Comparison of ENCODE assay signal across 12 cellular contexts in the genomic region with DNA sequence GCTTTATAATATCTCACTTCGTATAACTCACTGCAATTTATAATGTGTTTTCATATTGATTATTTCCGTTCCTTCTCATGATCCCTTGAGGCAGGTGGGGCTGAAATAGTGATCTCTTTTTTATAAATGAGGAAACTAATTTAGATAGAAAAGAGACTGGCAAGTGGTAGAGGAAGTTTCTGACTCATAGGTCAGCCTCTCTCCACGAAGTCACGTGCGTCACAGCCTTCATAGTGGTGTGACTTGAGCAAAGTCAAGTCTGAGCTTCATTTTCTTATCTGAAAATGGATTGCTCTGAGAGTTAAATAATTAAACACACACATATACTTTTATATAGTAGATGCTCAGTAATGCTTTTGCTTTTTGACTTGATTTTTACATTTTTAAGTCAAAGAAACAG. TPM values are rescaled to one million over a fixed set of nuclear protein-coding genes. Genes with fewer than 3 reads are reported as not detected.
DNase-seq lines count a peak whose midpoint lies in the region; ATAC-seq and TF ChIP-seq lines count a peak whose summit lies in the region.
"Had no signal": no experiment of that assay in that cellular context is flagged by ENCODE, and none has a peak within 500 bp of the region (broad histone marks: within the 10 kb centered on the region; RNA-seq: fewer than 3 reads in every experiment).

No MANE protein-coding gene starts in this region.

- no peak overlapping the region for H3K27ac ChIP-seq in WERI-Rb-1

- H3K4me3 ChIP-seq in fibroblast of villous mesenchyme (ENCODE audit: low read depth, low read length) (no peak overlapping the region), WERI-Rb-1 (ENCODE audit: low read depth, low read length) (no peak overlapping the region)

- no peaks in the 10 kb centered on the region for H3K4me1 Mint-ChIP-seq in stimulated activated naive CD8-positive, alpha-beta T cell treated with anti-CD3 and anti-CD28 coated beads, Interleukin-15, amount 100 ng/mL, for 72 hours
- peaks cover 3% of the 10 kb centered on the region for H3K4me1 Mint-ChIP-seq in T-helper 2 cell treated with Interferon-gamma antibody and Interleukin-4, amounts not matched to agents 5 μg/mL and 100 μg/mL, for 36 hours (ENCODE audit: low read depth)

- TF ChIP-seq CTCF in fibroblast of villous mesenchyme (IDR thresholded peaks at IDR 0.05; ENCODE audit: insufficient read depth, low read depth, low read length) (no peak), WERI-Rb-1 (IDR thresholded peaks at IDR 0.05; ENCODE audit: low read depth, low read length) (no peak)

- H3K27me3 ChIP-seq in WERI-Rb-1 (ENCODE audit: insufficient read depth, low read depth, severe bottlenecking) = no peaks in the 10 kb centered on the region

- no peaks in the 10 kb centered on the region for H3K36me3 ChIP-seq in WERI-Rb-1

- peaks cover 28% of the 10 kb centered on the region for H3K27me3 Mint-ChIP-seq in stimulated activated naive CD8-positive, alpha-beta T cell treated with anti-CD3 and anti-CD28 coated beads, Interleukin-15, amount 100 ng/mL, for 72 hours
- peaks cover 2% of the 10 kb centered on the region for H3K27me3 Mint-ChIP-seq in T-helper 2 cell treated with Interferon-gamma antibody and Interleukin-4, amounts not matched to agents 5 μg/mL and 100 μg/mL, for 36 hours (ENCODE audit: low read depth)

- peak; percentile 48 for DNase-seq in stimulated activated naive CD8-positive, alpha-beta T cell treated with anti-CD3 and anti-CD28 coated beads, Interleukin-15, Interleukin-2, amounts not matched to agents 100 U/mL and 50 U/mL, for 24 hours
- no peak for DNase-seq in stimulated activated naive CD8-positive, alpha-beta T cell treated with anti-CD3 and anti-CD28 coated beads, Interleukin-15, amount 100 ng/mL, for 72 hours
- peak; percentile 53 for DNase-seq in T-helper 2 cell treated with Interferon-gamma antibody and Interleukin-4, amounts not matched to agents 5 μg/mL and 100 μg/mL, for 36 hours (ENCODE audit: low spot score)
- DNase-seq in fibroblast of villous mesenchyme (ENCODE audit: low read depth) = peak; percentile 54
- DNase-seq in WERI-Rb-1 = no peak
- no peak for DNase-seq in NCI-H146 (lab: John Stamatoyannopoulos, UW)
- DNase-seq in NCI-H187 (lab: John Stamatoyannopoulos, UW) = no peak
- DNase-seq: activated gamma-delta T cell treated with Interleukin-2 at 50 U/mL for 16 hours, head of caudate nucleus, SHP77 treated with DMSO at 0.1 percent for 48 hours had no signal

- no peak overlapping the region for H3K4me3 Mint-ChIP-seq in stimulated activated naive CD8-positive, alpha-beta T cell treated with anti-CD3 and anti-CD28 coated beads, Interleukin-15, amount 100 ng/mL, for 72 hours
- H3K4me3 Mint-ChIP-seq in T-helper 2 cell treated with Interferon-gamma antibody and Interleukin-4, amounts not matched to agents 5 μg/mL and 100 μg/mL, for 36 hours = no peak overlapping the region

- peaks cover 4% of the 10 kb centered on the region for H3K9me3 ChIP-seq in WERI-Rb-1 (ENCODE audit: severe bottlenecking)

- peak; percentile 88 for ATAC-seq in stimulated activated naive CD8-positive, alpha-beta T cell treated with anti-CD3 and anti-CD28 coated beads, Interleukin-15, Interleukin-2, amounts not matched to agents 100 U/mL and 50 U/mL, for 24 hours
- no peak for ATAC-seq in stimulated activated naive CD8-positive, alpha-beta T cell treated with anti-CD3 and anti-CD28 coated beads, Interleukin-15, amount 100 ng/mL, for 72 hours
- no peak for ATAC-seq in HG03460 (IDR thresholded peaks at IDR 0.05; ENCODE audit: unreplicated experiment)

- no peak overlapping the region for H3K27ac Mint-ChIP-seq in stimulated activated naive CD8-positive, alpha-beta T cell treated with anti-CD3 and anti-CD28 coated beads, Interleukin-15, amount 100 ng/mL, for 72 hours
- H3K27ac Mint-ChIP-seq in T-helper 2 cell treated with Interferon-gamma antibody and Interleukin-4, amounts not matched to agents 5 μg/mL and 100 μg/mL, for 36 hours = no peak overlapping the region

- peaks cover 0 to 3% of the 10 kb centered on the region in 2 donors for H3K9me3 Mint-ChIP-seq in stimulated activated naive CD8-positive, alpha-beta T cell treated with anti-CD3 and anti-CD28 coated beads, Interleukin-15, amount 100 ng/mL, for 72 hours
- H3K9me3 Mint-ChIP-seq in T-helper 2 cell treated with Interferon-gamma antibody and Interleukin-4, amounts not matched to agents 5 μg/mL and 100 μg/mL, for 36 hours = peaks cover 4% of the 10 kb centered on the region

- peaks cover 1% of the 10 kb centered on the region for H3K36me3 Mint-ChIP-seq in T-helper 2 cell treated with Interferon-gamma antibody and Interleukin-4, amounts not matched to agents 5 μg/mL and 100 μg/mL, for 36 hours (ENCODE audit: low read depth)

RNA-seq across cellular contexts. Expression of a gene that starts 19.9 kb away (rescaled TPM):
- total RNA-seq in fibroblast of villous mesenchyme = not detected in 2 replicates
- total RNA-seq: omental fat pad had no signal

RNA-seq across cellular contexts. Expression of a gene that starts 20.0 kb away (rescaled TPM):
- total RNA-seq in fibroblast of villous mesenchyme = not detected in 2 replicates

RNA-seq across cellular contexts. Expression of a gene that starts 44.9 kb away (rescaled TPM):
- total RNA-seq in fibroblast of villous mesenchyme = 17.4 and 28.9 TPM in 2 replicates

Comparison
In these comparisons a context has a peak if more than half of its experiments do, and no peak if none do; other contexts are left out.
1. DNase-seq: peak in stimulated activated naive CD8-positive, alpha-beta T cell treated with anti-CD3 and anti-CD28 coated beads, Interleukin-15, Interleukin-2, amounts not matched to agents 100 U/mL and 50 U/mL, for 24 hours (single experiment), T-helper 2 cell treated with Interferon-gamma antibody and Interleukin-4, amounts not matched to agents 5 μg/mL and 100 μg/mL, for 36 hours (single experiment) and fibroblast of villous mesenchyme (single experiment); none in stimulated activated naive CD8-positive, alpha-beta T cell treated with anti-CD3 and anti-CD28 coated beads, Interleukin-15, amount 100 ng/mL, for 72 hours (0 of 2), WERI-Rb-1 (single experiment), NCI-H146 (single experiment) and NCI-H187 (0 of 2).